19 cellular contexts compared by ENCODE assay signal in genomic region chr5:73894860-73895259, GRCh38.
DNase-seq lines count a peak whose midpoint lies in the region; ATAC-seq, FAIRE-seq and TF ChIP-seq lines count a peak whose summit lies in the region.
"Had no signal": no experiment of that assay in that cellular context is flagged by ENCODE, and none has a peak within 500 bp of the region (broad histone marks: within the 10 kb centered on the region; RNA-seq: fewer than 3 reads in every experiment).

No MANE protein-coding gene starts in this region.

- no peak overlapping the region for H3K27ac ChIP-seq in astrocyte (ENCODE audit: low read depth, low read length)

- no peak for ATAC-seq in activated CD8-positive, alpha-beta memory T cell treated with anti-CD3 and anti-CD28 coated beads, Interleukin-2, amount 10 ng/mL, durations not matched to agents 7 days and 5 days
- no peak for ATAC-seq in HG03469 (IDR thresholded peaks at IDR 0.05; ENCODE audit: unreplicated experiment)

- CTCF ChIA-PET in activated CD8-positive, alpha-beta memory T cell treated with anti-CD3 and anti-CD28 coated beads, Interleukin-2, amount 10 ng/mL, durations not matched to agents 7 days and 5 days (lab: Charles Lee): interaction anchor here (1.5 kb wide), 1 partner anchor 8 kb away, joined by 6 read pairs; no protein-coding TSS in a partner anchor

- no peaks in the 10 kb centered on the region for H3K79me2 ChIP-seq in astrocyte (ENCODE audit: insufficient read depth, low read length)

- H3K4me1 ChIP-seq in astrocyte (ENCODE audit: insufficient read depth, low read length): peaks cover 5% of the 10 kb centered on the region
- H3K4me1 ChIP-seq: HAP-1 had no signal

- no peaks in the 10 kb centered on the region for H4K20me1 ChIP-seq in astrocyte (ENCODE audit: insufficient read depth, low read length)

- TF ChIP-seq CTCF in astrocyte (IDR thresholded peaks at IDR 0.05; ENCODE audit: insufficient read depth, low read depth, low read length) (no peak), osteocyte (IDR thresholded peaks at IDR 0.05) (no peak)

- H3K27me3 Mint-ChIP-seq in activated CD8-positive, alpha-beta memory T cell treated with anti-CD3 and anti-CD28 coated beads, Interleukin-2, amount 10 ng/mL, durations not matched to agents 7 days and 5 days: peaks cover 34% of the 10 kb centered on the region
- H3K27me3 Mint-ChIP-seq in astrocyte (ENCODE audit: low read depth, unreplicated experiment): no peaks in the 10 kb centered on the region
- H3K27me3 Mint-ChIP-seq in osteocyte (ENCODE audit: unreplicated experiment): no peaks in the 10 kb centered on the region

- H3K9me3 ChIP-seq in astrocyte (ENCODE audit: insufficient read depth, low read depth, low read length): no peaks in the 10 kb centered on the region
- H3K9me3 ChIP-seq: BE2C, HAP-1 had no signal

- H3K4me3 ChIP-seq in astrocyte (ENCODE audit: insufficient read depth, low read depth, low read length): no peak overlapping the region
- H3K4me3 ChIP-seq: HAP-1 had no signal

- peak overlapping the region; percentile 3 for H3K27ac Mint-ChIP-seq in activated CD8-positive, alpha-beta memory T cell treated with anti-CD3 and anti-CD28 coated beads, Interleukin-2, amount 10 ng/mL, durations not matched to agents 7 days and 5 days
- H3K27ac Mint-ChIP-seq in astrocyte (ENCODE audit: unreplicated experiment) (peak overlapping the region; percentile 43), osteocyte (ENCODE audit: unreplicated experiment) (peak overlapping the region; percentile 3)
- H3K27ac Mint-ChIP-seq: CD4-positive, CD25-positive, alpha-beta regulatory T cell; CD8-positive, alpha-beta memory T cell had no signal

- H3K9ac ChIP-seq in astrocyte (ENCODE audit: low read length): no peak overlapping the region

- H3K4me2 ChIP-seq in astrocyte (ENCODE audit: low read length): no peak overlapping the region

- no peak overlapping the region for H2AFZ ChIP-seq in astrocyte (ENCODE audit: low read depth, low read length)

- no peaks in the 10 kb centered on the region for H3K36me3 ChIP-seq in astrocyte (ENCODE audit: insufficient read depth, low read length)
- H3K36me3 ChIP-seq: HAP-1 had no signal

- no peaks in the 10 kb centered on the region for H3K36me3 Mint-ChIP-seq in activated CD8-positive, alpha-beta memory T cell treated with anti-CD3 and anti-CD28 coated beads, Interleukin-2, amount 10 ng/mL, durations not matched to agents 7 days and 5 days
- H3K36me3 Mint-ChIP-seq in astrocyte (ENCODE audit: low read depth, unreplicated experiment) (peaks cover 4% of the 10 kb centered on the region), osteocyte (ENCODE audit: unreplicated experiment) (peaks cover 69% of the 10 kb centered on the region)
- H3K36me3 Mint-ChIP-seq: CD4-positive, CD25-positive, alpha-beta regulatory T cell; CD8-positive, alpha-beta memory T cell had no signal

- H3K4me1 Mint-ChIP-seq in activated CD8-positive, alpha-beta memory T cell treated with anti-CD3 and anti-CD28 coated beads, Interleukin-2, amount 10 ng/mL, durations not matched to agents 7 days and 5 days: peaks cover 31% of the 10 kb centered on the region
- H3K4me1 Mint-ChIP-seq in astrocyte (ENCODE audit: low read depth, unreplicated experiment) (peaks cover 2% of the 10 kb centered on the region), osteocyte (ENCODE audit: unreplicated experiment) (peaks cover 32% of the 10 kb centered on the region)
- H3K4me1 Mint-ChIP-seq: CD4-positive, CD25-positive, alpha-beta regulatory T cell; CD8-positive, alpha-beta memory T cell had no signal

- H3K4me3 Mint-ChIP-seq in activated CD8-positive, alpha-beta memory T cell treated with anti-CD3 and anti-CD28 coated beads, Interleukin-2, amount 10 ng/mL, durations not matched to agents 7 days and 5 days: no peak overlapping the region
- H3K4me3 Mint-ChIP-seq in astrocyte (ENCODE audit: unreplicated experiment): no peak overlapping the region
- no peak overlapping the region for H3K4me3 Mint-ChIP-seq in osteocyte (ENCODE audit: unreplicated experiment)
- H3K4me3 Mint-ChIP-seq: CD4-positive, CD25-positive, alpha-beta regulatory T cell; CD8-positive, alpha-beta memory T cell had no signal

- no peak for FAIRE-seq in astrocyte (lab: Jason Lieb, UNC)
- FAIRE-seq: D721Med, G401.6, GM12891, GM19239, H1, HTR-8/SVneo had no signal

- H3K9me3 Mint-ChIP-seq in activated CD8-positive, alpha-beta memory T cell treated with anti-CD3 and anti-CD28 coated beads, Interleukin-2, amount 10 ng/mL, durations not matched to agents 7 days and 5 days (ENCODE audit: low read depth): peaks cover 4% of the 10 kb centered on the region
- H3K9me3 Mint-ChIP-seq in astrocyte (ENCODE audit: unreplicated experiment) (peaks cover 1% of the 10 kb centered on the region), osteocyte (ENCODE audit: unreplicated experiment) (peaks cover 4% of the 10 kb centered on the region)
- H3K9me3 Mint-ChIP-seq: CD8-positive, alpha-beta memory T cell had no signal

- H3K27me3 ChIP-seq in astrocyte (ENCODE audit: insufficient read depth, low read length): no peaks in the 10 kb centered on the region
- H3K27me3 ChIP-seq: BE2C had no signal

- no peak for DNase-seq in activated CD8-positive, alpha-beta memory T cell treated with anti-CD3 and anti-CD28 coated beads, Interleukin-2, amount 10 ng/mL, durations not matched to agents 7 days and 5 days
- no peak for DNase-seq in activated CD8-positive, alpha-beta memory T cell treated with anti-CD3 and anti-CD28 coated beads for 24 hours
- DNase-seq in HuH-7 (ENCODE audit: low spot score) (peak; percentile 36), astrocyte (ENCODE audit: low read depth) (no peak), osteocyte (ENCODE audit: extremely low spot score, unreplicated experiment) (no peak), NCI-H2107 (lab: John Stamatoyannopoulos, UW) (no peak)
- DNase-seq: BE2C; C1 segment of cervical spinal cord; CD4-positive, CD25-positive, alpha-beta regulatory T cell; CD8-positive, alpha-beta memory T cell; COR-L47 had no signal
